ENCODE assay signal across 16 cellular contexts in genomic region chr7:131038153-131038552, GRCh38.
DNase-seq lines count a peak whose midpoint lies in the region; ATAC-seq and TF ChIP-seq lines count a peak whose summit lies in the region.
"Had no signal": no experiment of that assay in that cellular context is flagged by ENCODE, and none has a peak within 500 bp of the region (broad histone marks: within the 10 kb centered on the region; RNA-seq: fewer than 3 reads in every experiment).

No MANE protein-coding gene starts in this region.

- intact Hi-C loops in A673 (cut with micrococcal nuclease; ENCODE audit: unreplicated experiment), result loop anchor here (5.0 kb wide), 2 partner anchors 81 to 96 kb away; no protein-coding TSS in a partner anchor
- intact Hi-C loops in activated B cell treated with CpG ODN at 0.5 μM for 24 hours (cut with micrococcal nuclease), result no loop called here
- intact Hi-C loops in naive thymus-derived CD4-positive, alpha-beta T cell (cut with micrococcal nuclease), result no loop called here

- no peak for TF ChIP-seq CTCF in A673 (conservative IDR thresholded peaks at IDR 0.05; ENCODE audit: low read depth, low read length)
- TF ChIP-seq CTCF in activated B cell treated with CpG ODN at 0.5 μM for 24 hours (IDR thresholded peaks at IDR 0.05), result no peak

- peaks cover 0 to 1% (median 0%) of the 10 kb centered on the region in 7 donors for H3K9me3 Mint-ChIP-seq in CD4-positive, CD25-positive, alpha-beta regulatory T cell
- no peaks in the 10 kb centered on the region for H3K9me3 Mint-ChIP-seq in activated B cell treated with CpG ODN at 0.5 μM for 24 hours
- peaks cover 0 to 4% (median 0%) of the 10 kb centered on the region in 11 donors for H3K9me3 Mint-ChIP-seq in naive thymus-derived CD4-positive, alpha-beta T cell

- peak overlapping the region; percentile 89 for H3K27ac ChIP-seq in A673 (ENCODE audit: low read depth, low read length, poor library complexity, severe bottlenecking)
- no peak overlapping the region for H3K27ac ChIP-seq in CD4-positive, CD25-positive, alpha-beta regulatory T cell (ENCODE audit: insufficient read depth, low read length, poor library complexity, severe bottlenecking)
- H3K27ac ChIP-seq in naive thymus-derived CD4-positive, alpha-beta T cell (ENCODE audit: low read depth, low read length), result no peak overlapping the region
- H3K27ac ChIP-seq: cardiac muscle cell had no signal

- H3K4me1 ChIP-seq in A673 (ENCODE audit: insufficient read depth, low read length, poor library complexity, severe bottlenecking), result peaks cover 75% of the 10 kb centered on the region
- H3K4me1 ChIP-seq in CD4-positive, CD25-positive, alpha-beta regulatory T cell (ENCODE audit: control insufficient read depth, insufficient read depth, low read length, poor library complexity, severe bottlenecking), result peaks cover 62% of the 10 kb centered on the region
- peaks cover 23 to 45% of the 10 kb centered on the region in 2 donors for H3K4me1 ChIP-seq in naive thymus-derived CD4-positive, alpha-beta T cell (ENCODE audit: control insufficient read depth in 2 of 2, insufficient read depth in 2 of 2, low read length in 2 of 2)

- H3K36me3 ChIP-seq in A673 (ENCODE audit: insufficient read depth, low read length, poor library complexity, severe bottlenecking), result no peaks in the 10 kb centered on the region
- peaks cover 23% of the 10 kb centered on the region for H3K36me3 ChIP-seq in CD4-positive, CD25-positive, alpha-beta regulatory T cell (ENCODE audit: control insufficient read depth, insufficient read depth, low read length)
- H3K36me3 ChIP-seq in naive thymus-derived CD4-positive, alpha-beta T cell (ENCODE audit: control insufficient read depth in 2 of 3, insufficient read depth in 3 of 3, low read length in 3 of 3), result peaks cover 0 to 4% (median 0%) of the 10 kb centered on the region in 3 experiments
- H3K36me3 ChIP-seq: cardiac muscle cell had no signal

- no peak overlapping the region for H3K4me3 ChIP-seq in A673 (ENCODE audit: low read depth, low read length, poor library complexity, severe bottlenecking)
- no peak overlapping the region for H3K4me3 ChIP-seq in CD4-positive, CD25-positive, alpha-beta regulatory T cell (ENCODE audit: low read depth, low read length)
- no peak overlapping the region for H3K4me3 ChIP-seq in naive thymus-derived CD4-positive, alpha-beta T cell (ENCODE audit: low read length)
- H3K4me3 ChIP-seq: cardiac muscle cell had no signal

- H3K27me3 ChIP-seq in A673 (replicated peaks; ENCODE audit: insufficient read depth, low read depth, low read length, poor library complexity), result no peaks in the 10 kb centered on the region
- no peaks in the 10 kb centered on the region for H3K27me3 ChIP-seq in CD4-positive, CD25-positive, alpha-beta regulatory T cell (ENCODE audit: control insufficient read depth, insufficient read depth, low read length)
- H3K27me3 ChIP-seq in naive thymus-derived CD4-positive, alpha-beta T cell (ENCODE audit: control insufficient read depth in 2 of 2, insufficient read depth in 2 of 2, low read length in 2 of 2), result no peaks in the 10 kb centered on the region
- H3K27me3 ChIP-seq: cardiac muscle cell had no signal

- POLR2A ChIA-PET in A673 (lab: Charles Lee; ENCODE audit: low non-redundant PET) (no interaction called here), activated B cell treated with CpG ODN at 0.5 μM for 24 hours (lab: Charles Lee) (interaction anchor here (0.6 to 3.3 kb wide), 5 partner anchors 10 to 97 kb away, joined by 3 to 20 read pairs (median 3); no protein-coding TSS in a partner anchor)
- POLR2A ChIA-PET in naive thymus-derived CD4-positive, alpha-beta T cell (lab: Charles Lee), result no interaction called here

- ATAC-seq in CD4-positive, CD25-positive, alpha-beta regulatory T cell (ENCODE audit: low read depth in 2 of 2), result no peak
- ATAC-seq in activated B cell treated with CpG ODN at 0.5 μM for 24 hours (ENCODE audit: low read depth) (no peak), HG02642 (IDR thresholded peaks at IDR 0.05; ENCODE audit: poor library complexity, unreplicated experiment) (no peak)
- peak; percentile 5 for ATAC-seq in naive thymus-derived CD4-positive, alpha-beta T cell

- CTCF ChIA-PET in A673 (lab: Charles Lee), result interaction anchor here (1.2 kb wide), 1 partner anchor 141 kb away, joined by 4 read pairs; no protein-coding TSS in a partner anchor
- CTCF ChIA-PET in activated B cell treated with CpG ODN at 0.5 μM for 24 hours (lab: Charles Lee), result interaction anchor here (0.7 to 6.2 kb wide), 6 partner anchors 12 to 142 kb away, joined by 3 to 128 read pairs (median 4); no protein-coding TSS in a partner anchor
- CTCF ChIA-PET in naive thymus-derived CD4-positive, alpha-beta T cell (lab: Charles Lee), result interaction anchor here (0.6 to 1.7 kb wide), 4 partner anchors 15 to 307 kb away, joined by 3 to 6 read pairs (median 4); no protein-coding TSS in a partner anchor

- no peaks in the 10 kb centered on the region for H3K27me3 Mint-ChIP-seq in CD4-positive, CD25-positive, alpha-beta regulatory T cell
- no peaks in the 10 kb centered on the region for H3K27me3 Mint-ChIP-seq in activated B cell treated with CpG ODN at 0.5 μM for 24 hours
- H3K27me3 Mint-ChIP-seq in naive thymus-derived CD4-positive, alpha-beta T cell, result no peaks in the 10 kb centered on the region

- no TSS peak for BruUV-seq in A673 (replicated peaks; lab: Mats Ljungman, UMichigan)

- peak overlapping the region in 2 of 3 donors; percentile 77 to 81 for H3K27ac Mint-ChIP-seq in CD4-positive, CD25-positive, alpha-beta regulatory T cell
- peak overlapping the region; percentile 66 for H3K27ac Mint-ChIP-seq in activated B cell treated with CpG ODN at 0.5 μM for 24 hours
- peak overlapping the region in 2 of 9 donors; percentile 26 to 33 for H3K27ac Mint-ChIP-seq in naive thymus-derived CD4-positive, alpha-beta T cell

- no peaks in the 10 kb centered on the region for H3K9me3 ChIP-seq in A673 (ENCODE audit: low read depth, low read length, poor library complexity, severe bottlenecking)
- H3K9me3 ChIP-seq in CD4-positive, CD25-positive, alpha-beta regulatory T cell (ENCODE audit: control insufficient read depth in 2 of 2, low read length in 2 of 2), result no peaks in the 10 kb centered on the region
- H3K9me3 ChIP-seq in naive thymus-derived CD4-positive, alpha-beta T cell (ENCODE audit: control insufficient read depth in 2 of 3, low read length in 3 of 3), result no peaks in the 10 kb centered on the region

- no peak for DNase-seq in A673 (ENCODE audit: low spot score)
- no peak for DNase-seq in CD4-positive, CD25-positive, alpha-beta regulatory T cell
- no peak for DNase-seq in activated B cell treated with CpG ODN at 0.5 μM for 24 hours
- DNase-seq in naive thymus-derived CD4-positive, alpha-beta T cell, result no peak
- no peak for DNase-seq in COLO829 (ENCODE audit: low spot score)
- DNase-seq in NCI-H2029 (lab: John Stamatoyannopoulos, UW), result no peak
- DNase-seq: DMS53; effector CD8-positive, alpha-beta T cell; kidney glomerular epithelial cell; midbrain; NCI-H2081; NCI-H524; nucleus accumbens; stimulated activated CD4-positive, alpha-beta T cell treated with anti-CD3 and anti-CD28 coated beads, Interleukin-2, amount 100 ng/mL, for 48 hours had no signal

- peaks cover 1% of the 10 kb centered on the region for H3K36me3 Mint-ChIP-seq in CD4-positive, CD25-positive, alpha-beta regulatory T cell
- H3K36me3 Mint-ChIP-seq in activated B cell treated with CpG ODN at 0.5 μM for 24 hours (ENCODE audit: low read depth), result peaks cover 37% of the 10 kb centered on the region
- H3K36me3 Mint-ChIP-seq in naive thymus-derived CD4-positive, alpha-beta T cell, result peaks cover 0 to 20% (median 2%) of the 10 kb centered on the region in 5 donors

- H3K4me3 Mint-ChIP-seq in CD4-positive, CD25-positive, alpha-beta regulatory T cell, result peak overlapping the region in 3 of 4 donors; percentile 42 to 68 (median 61)
- no peak overlapping the region for H3K4me3 Mint-ChIP-seq in activated B cell treated with CpG ODN at 0.5 μM for 24 hours
- peak overlapping the region in 4 of 10 donors; percentile 21 to 45 (median 34) for H3K4me3 Mint-ChIP-seq in naive thymus-derived CD4-positive, alpha-beta T cell

- peaks cover 56 to 89% (median 72%) of the 10 kb centered on the region in 4 donors for H3K4me1 Mint-ChIP-seq in CD4-positive, CD25-positive, alpha-beta regulatory T cell
- H3K4me1 Mint-ChIP-seq in activated B cell treated with CpG ODN at 0.5 μM for 24 hours, result peaks cover 73% of the 10 kb centered on the region
- peaks cover 56 to 89% (median 85%) of the 10 kb centered on the region in 7 donors for H3K4me1 Mint-ChIP-seq in naive thymus-derived CD4-positive, alpha-beta T cell
